ENCODE assay signal across 12 cellular contexts in genomic region chr2:27378809-27379290, GRCh38. TPM values are rescaled to one million over a fixed set of nuclear protein-coding genes. Genes with fewer than 3 reads are reported as not detected.
A peak's percentile ranks its signal among the peaks of the same experiment; 100 is the strongest.
DNase-seq lines count a peak whose midpoint lies in the region; ATAC-seq, FAIRE-seq and TF ChIP-seq lines count a peak whose summit lies in the region.
"Had no signal": no experiment of that assay in that cellular context is flagged by ENCODE, and none has a peak within 500 bp of the region (broad histone marks: within the 10 kb centered on the region; RNA-seq: fewer than 3 reads in every experiment).

No MANE protein-coding gene starts in this region.

- no peaks in the 10 kb centered on the region for H4K20me1 ChIP-seq in HCT116 (ENCODE audit: insufficient read depth)

- no peaks in the 10 kb centered on the region for H3K9me2 ChIP-seq in HCT116 (ENCODE audit: insufficient read depth)

- peak overlapping the region; percentile 93 for H3K4me2 ChIP-seq in A549
- H3K4me2 ChIP-seq in HCT116 (ENCODE audit: low read length) = peak overlapping the region; percentile 99
- H3K4me2 ChIP-seq in mesendoderm (ENCODE audit: low read length) = peak overlapping the region; percentile 75

- no peak overlapping the region for H3K18ac ChIP-seq in mesendoderm (ENCODE audit: low read length)

- H3K23ac ChIP-seq in mesendoderm (ENCODE audit: low read length) = no peak overlapping the region

- peak overlapping the region in 1 of 2 experiments; percentile 94; a peak in 3 of 6 replicates for H3K27ac ChIP-seq in A549
- peak overlapping the region; percentile 3 for H3K27ac ChIP-seq in HCT116 (ENCODE audit: low read depth, low read length)
- H3K27ac ChIP-seq in mesendoderm (ENCODE audit: low read depth, low read length) = no peak overlapping the region

- intact Hi-C loops in HCT116 (cut with micrococcal nuclease) = no loop called here

- no peak for TF ChIP-seq CTCF in A549 (IDR thresholded peaks at IDR 0.05)
- TF ChIP-seq CTCF in HCT116 (IDR thresholded peaks at IDR 0.05 in 2 of 3, conservative IDR thresholded peaks at IDR 0.05 in 1 of 3; ENCODE audit: borderline replicate concordance in 1 of 3, insufficient read depth in 1 of 3, low read depth in 2 of 3, low read length in 2 of 3) = no peak

- H3K4ac ChIP-seq in mesendoderm (ENCODE audit: low read depth, low read length) = no peak overlapping the region

- no peak for DNase-seq in A549 (ENCODE audit: low read depth in 1 of 2, low spot score in 1 of 2)
- DNase-seq in HCT116 (ENCODE audit: low read depth, low spot score) = no peak
- no peak for DNase-seq in adipocyte (ENCODE audit: low read depth)
- DNase-seq in mesendoderm = no peak
- DNase-seq in ACHN = no peak
- no peak for DNase-seq in NCI-H1105 (lab: John Stamatoyannopoulos, UW)
- DNase-seq in stimulated activated CD4-positive, alpha-beta T cell treated with anti-CD3 and anti-CD28 coated beads, Interleukin-12 subunit alpha, Interleukin-12 subunit beta, amount 100 ng/mL, for 4 hours = no peak
- DNase-seq: DMS 273 treated with DMSO at 0.1 percent for 48 hours, heart right ventricle, NCI-H1694 treated with DMSO at 0.1 percent for 48 hours had no signal

- no peak overlapping the region for H4K8ac ChIP-seq in mesendoderm (ENCODE audit: low read depth, low read length)

- CTCF ChIA-PET in A549 (lab: Yijun Ruan, JAX) = interaction anchor here (0.6 to 6.9 kb wide), 13 partner anchors 8 to 417 kb away, joined by 3 to 50 read pairs (median 3); partner anchors contain the start of genes EIF2B4 and SNX17
- CTCF ChIA-PET in HCT116 (lab: Charles Lee) = interaction anchor here (1.0 to 2.0 kb wide), 2 partner anchors 7 to 76 kb away, joined by 3 to 6 read pairs; no protein-coding TSS in a partner anchor

- H3K4me3 ChIP-seq in A549 = peak overlapping the region; percentile 72; the same call in 2 of the 3 replicates
- peak overlapping the region in 1 of 2 experiments; percentile 72; a peak in 1 of 4 replicates for H3K4me3 ChIP-seq in HCT116 (replicated peaks in 1 of 2; ENCODE audit: low read depth in 1 of 2, low read length in 2 of 2)
- H3K4me3 ChIP-seq in adipocyte (ENCODE audit: low read length) = peak overlapping the region; percentile 87
- no peak overlapping the region for H3K4me3 ChIP-seq in mesendoderm (ENCODE audit: low read length)

- peaks cover 18% of the 10 kb centered on the region for H3K79me2 ChIP-seq in HCT116 (ENCODE audit: insufficient read depth, low read length)
- H3K79me2 ChIP-seq in mesendoderm (ENCODE audit: control insufficient read depth, insufficient read depth, low read length) = peaks cover 8% of the 10 kb centered on the region

- H2BK120ac ChIP-seq in mesendoderm (ENCODE audit: low read depth, low read length) = no peak overlapping the region

- no peak; a peak in 1 of 6 replicates for ATAC-seq in A549
- no peak for ATAC-seq in HCT116
- ATAC-seq in HG02798 (IDR thresholded peaks at IDR 0.05; ENCODE audit: poor library complexity, unreplicated experiment) = no peak

- H3K9ac ChIP-seq in HCT116 (ENCODE audit: low read length) (peak overlapping the region; percentile 80), adipocyte (ENCODE audit: low read length) (peak overlapping the region; percentile 92), mesendoderm (ENCODE audit: low read length) (peak overlapping the region; percentile 65)

- no peaks in the 10 kb centered on the region for H3K27me3 ChIP-seq in HCT116 (ENCODE audit: insufficient read depth, low read length)
- no peaks in the 10 kb centered on the region for H3K27me3 ChIP-seq in adipocyte (replicated peaks; ENCODE audit: control insufficient read depth, insufficient read depth, low read length)
- no peaks in the 10 kb centered on the region for H3K27me3 ChIP-seq in mesendoderm (ENCODE audit: insufficient read depth, low read length, poor library complexity)
- H3K27me3 ChIP-seq: heart right ventricle, upper lobe of left lung had no signal

- H3K9me3 ChIP-seq in A549 (no peaks in the 10 kb centered on the region), HCT116 (ENCODE audit: control insufficient read depth in 1 of 2, insufficient read depth in 1 of 2, low read depth in 1 of 2, low read length in 2 of 2) (no peaks in the 10 kb centered on the region), adipocyte (ENCODE audit: control insufficient read depth, low read length) (no peaks in the 10 kb centered on the region)
- H3K9me3 ChIP-seq: heart right ventricle, upper lobe of left lung had no signal

- no peak for FAIRE-seq in A549 (lab: Jason Lieb, UNC)

- 90% methylated on average over 8 of the region's 9 CpGs for WGBS in A549 (ENCODE audit: missing lambda C conversion rate)
- no CpG with 5 or more reads among the region's 9 CpGs for WGBS in mesendoderm (ENCODE audit: extremely low coverage, insufficient coverage, low lambda C conversion rate)

- RAD21 ChIA-PET in HCT116 (lab: Charles Lee; ENCODE audit: low non-redundant PET in 1 of 2, low total read pairs in 2 of 2, uncharacterized antibody in 2 of 2, unreplicated experiment in 2 of 2) = no interaction called here

- peak overlapping the region; percentile 42 for H3K56ac ChIP-seq in mesendoderm (ENCODE audit: low read length)

- H4K5ac ChIP-seq in mesendoderm (ENCODE audit: low read length) = no peak overlapping the region

- peaks cover 7% of the 10 kb centered on the region for H3K79me1 ChIP-seq in mesendoderm (ENCODE audit: low read length)

- no peak overlapping the region for H2BK15ac ChIP-seq in mesendoderm (replicated peaks; ENCODE audit: low read depth)

- no peak overlapping the region for H2BK5ac ChIP-seq in mesendoderm (ENCODE audit: low read length)

- TF ChIP-seq EP300 in A549 (IDR thresholded peaks at IDR 0.05) = no peak

- peaks cover 24% of the 10 kb centered on the region for H3K4me1 ChIP-seq in A549
- H3K4me1 ChIP-seq in HCT116 (ENCODE audit: control insufficient read depth in 1 of 2, insufficient read depth in 2 of 2, low read length in 2 of 2) = peaks cover 3 to 27% of the 10 kb centered on the region in 2 experiments; a peak in 3 of 4 replicates
- H3K4me1 ChIP-seq in adipocyte (ENCODE audit: control insufficient read depth, insufficient read depth, low read length) = peaks cover 40% of the 10 kb centered on the region
- H3K4me1 ChIP-seq in mesendoderm (ENCODE audit: control insufficient read depth, low read depth, low read length) = no peaks in the 10 kb centered on the region

- H2AK5ac ChIP-seq in mesendoderm (ENCODE audit: low read length) = no peak overlapping the region

- peaks cover 27 to 58% of the 10 kb centered on the region in 2 experiments; a peak in 3 of 4 replicates for H3K36me3 ChIP-seq in HCT116 (ENCODE audit: control insufficient read depth in 1 of 2, insufficient read depth in 2 of 2, low read length in 2 of 2)
- H3K36me3 ChIP-seq in adipocyte (ENCODE audit: control insufficient read depth, insufficient read depth, low read length, severe bottlenecking) = peaks cover 69% of the 10 kb centered on the region
- peaks cover 27% of the 10 kb centered on the region for H3K36me3 ChIP-seq in mesendoderm (ENCODE audit: control insufficient read depth, insufficient read depth, low read length)

- POLR2A ChIA-PET in A549 (lab: Yijun Ruan, JAX) (interaction anchor here (0.6 to 3.0 kb wide), 4 partner anchors 9 to 78 kb away, joined by 3 to 26 read pairs (median 13); partner anchors contain the start of genes EIF2B4, GTF3C2, PPM1G and SNX17), HCT116 (lab: Charles Lee) (interaction anchor here (1.7 kb wide), 1 partner anchor 9 kb away, joined by 5 read pairs; the partner anchor contains the start of gene EIF2B4)

- in situ Hi-C loops in ACHN (cut with HindIII; ENCODE audit: low pct_ligation_motif_present, low pct_unique_long_range_greater_than_20kb, low sequenced_read_pairs) = no loop called here

- TF ChIP-seq POLR2A in A549 (IDR thresholded peaks at IDR 0.05; ENCODE audit: low read length) = no peak
- TF ChIP-seq POLR2A in HCT116 (IDR thresholded peaks at IDR 0.05; ENCODE audit: borderline replicate concordance, extremely low read depth, insufficient read depth, insufficient read length) = no peak

- H2AFZ ChIP-seq in HCT116 (ENCODE audit: low read depth, low read length, poor library complexity, severe bottlenecking) = no peak overlapping the region

- BruUV-seq in HCT116 (replicated peaks; lab: Mats Ljungman, UMichigan) = no TSS peak

- no peak for TF ChIP-seq RAD21 in A549 (conservative IDR thresholded peaks at IDR 0.05 in 1 of 2, IDR thresholded peaks at IDR 0.05 in 1 of 2)
- TF ChIP-seq RAD21 in HCT116 (IDR thresholded peaks at IDR 0.05; ENCODE audit: low read depth) = no peak

RNA-seq across cellular contexts. Expression of gene ZNF513, which starts 1.7 kb away (rescaled TPM):
- 9.9 and 10.8 TPM in 2 replicates for polyA plus RNA-seq in A549 (2011; rRNA removed)
- 17.4 and 22.5 TPM in 2 replicates for polyA plus RNA-seq in A549 (2012; cell fraction: cytosol; rRNA removed)
- 45.0 and 49.8 TPM in 2 replicates for polyA plus RNA-seq in A549 (2012; cell fraction: nucleus; rRNA removed)
- polyA plus RNA-seq in A549 (2017; fragmentation: RNase III; extraction: RNeasy Plus Mini Kit Qiagen cat#74134 plus additional on column Dnase treatment) = 13.1 to 22.7 TPM (median 22.1 TPM) in 3 replicates
- polyA minus RNA-seq in A549 (2011; rRNA and poly(A)+ RNA removed) = 12.3 and 13.8 TPM in 2 replicates
- 12.8 TPM for total RNA-seq in HCT116 (2021; ENCODE audit: unreplicated experiment)
- 11.2 and 13.2 TPM in 2 replicates for polyA plus RNA-seq in HCT116 (2012)
- polyA plus RNA-seq in mesendoderm (2013, experiment 1 of 2) = 12.7 TPM
- 11.8 TPM for polyA plus RNA-seq in mesendoderm (2013, experiment 2 of 2)

RNA-seq across cellular contexts. Expression of gene SNX17, which starts 8.4 kb away (rescaled TPM):
- polyA plus RNA-seq in A549 (2011; rRNA removed) = 141 and 158 TPM in 2 replicates
- 137 and 149 TPM in 2 replicates for polyA plus RNA-seq in A549 (2012; cell fraction: cytosol; rRNA removed)
- polyA plus RNA-seq in A549 (2012; cell fraction: nucleus; rRNA removed) = 150 and 155 TPM in 2 replicates
- 150 to 166 TPM (median 154 TPM) in 3 replicates for polyA plus RNA-seq in A549 (2017; fragmentation: RNase III; extraction: RNeasy Plus Mini Kit Qiagen cat#74134 plus additional on column Dnase treatment)
- 117 and 132 TPM in 2 replicates for polyA minus RNA-seq in A549 (2011; rRNA and poly(A)+ RNA removed)
- 90.5 TPM for total RNA-seq in HCT116 (2021; ENCODE audit: unreplicated experiment)
- polyA plus RNA-seq in HCT116 (2012) = 65.3 and 73.1 TPM in 2 replicates
- polyA plus RNA-seq in mesendoderm (2013, experiment 1 of 2) = 26.0 TPM
- polyA plus RNA-seq in mesendoderm (2013, experiment 2 of 2) = 24.0 TPM

RNA-seq across cellular contexts. Expression of gene EIF2B4, which starts 8.7 kb away (rescaled TPM):
- polyA plus RNA-seq in A549 (2011; rRNA removed) (62.8 and 90.3 TPM in 2 replicates), A549 (2017; fragmentation: RNase III; extraction: RNeasy Plus Mini Kit Qiagen cat#74134 plus additional on column Dnase treatment) (73.5 to 75.8 TPM (median 74.5 TPM) in 3 replicates)
- polyA plus RNA-seq in A549 (2012; cell fraction: cytosol; rRNA removed) = 55.2 and 60.3 TPM in 2 replicates
- polyA plus RNA-seq in A549 (2012; cell fraction: nucleus; rRNA removed) = 84.3 and 131 TPM in 2 replicates
- polyA minus RNA-seq in A549 (2011; rRNA and poly(A)+ RNA removed) = 72.8 and 84.0 TPM in 2 replicates
- total RNA-seq in HCT116 (2021; ENCODE audit: unreplicated experiment) = 43.8 TPM
- 58.0 and 63.5 TPM in 2 replicates for polyA plus RNA-seq in HCT116 (2012)
- polyA plus RNA-seq in mesendoderm (2013, experiment 1 of 2) = 44.6 TPM
- 45.3 TPM for polyA plus RNA-seq in mesendoderm (2013, experiment 2 of 2)

RNA-seq across cellular contexts. Expression of gene GTF3C2, which starts 22.3 kb away (rescaled TPM):
- polyA plus RNA-seq in A549 (2011; rRNA removed) (101 and 130 TPM in 2 replicates), A549 (2017; fragmentation: RNase III; extraction: RNeasy Plus Mini Kit Qiagen cat#74134 plus additional on column Dnase treatment) (69.2 to 78.2 TPM (median 75.4 TPM) in 3 replicates)
- 77.7 and 97.8 TPM in 2 replicates for polyA plus RNA-seq in A549 (2012; cell fraction: cytosol; rRNA removed)
- polyA plus RNA-seq in A549 (2012; cell fraction: nucleus; rRNA removed) = 154 and 161 TPM in 2 replicates
- 100 and 126 TPM in 2 replicates for polyA minus RNA-seq in A549 (2011; rRNA and poly(A)+ RNA removed)
- total RNA-seq in HCT116 (2021; ENCODE audit: unreplicated experiment) = 88.2 TPM
- polyA plus RNA-seq in HCT116 (2012) = 46.5 and 55.2 TPM in 2 replicates
- 75.2 TPM for polyA plus RNA-seq in mesendoderm (2013, experiment 1 of 2)
- polyA plus RNA-seq in mesendoderm (2013, experiment 2 of 2) = 68.8 TPM

RNA-seq across cellular contexts. Expression of gene PPM1G, which starts 30.5 kb away (rescaled TPM):
- polyA plus RNA-seq in A549 (2011; rRNA removed) (123 and 129 TPM in 2 replicates), A549 (2017; fragmentation: RNase III; extraction: RNeasy Plus Mini Kit Qiagen cat#74134 plus additional on column Dnase treatment) (222 to 230 TPM (median 230 TPM) in 3 replicates)
- polyA plus RNA-seq in A549 (2012; cell fraction: cytosol; rRNA removed) = 113 and 119 TPM in 2 replicates
- 85.0 and 104 TPM in 2 replicates for polyA plus RNA-seq in A549 (2012; cell fraction: nucleus; rRNA removed)
- polyA minus RNA-seq in A549 (2011; rRNA and poly(A)+ RNA removed) = 108 and 111 TPM in 2 replicates
- 140 TPM for total RNA-seq in HCT116 (2021; ENCODE audit: unreplicated experiment)
- polyA plus RNA-seq in HCT116 (2012) = 145 and 152 TPM in 2 replicates
- polyA plus RNA-seq in mesendoderm (2013, experiment 1 of 2) = 162 TPM
- 165 TPM for polyA plus RNA-seq in mesendoderm (2013, experiment 2 of 2)
